12 cellular contexts compared by ENCODE assay signal in genomic region chr1:219798283-219799030, GRCh38.
DNase-seq lines count a peak whose midpoint lies in the region; ATAC-seq, FAIRE-seq and TF ChIP-seq lines count a peak whose summit lies in the region.
"Had no signal": no experiment of that assay in that cellular context is flagged by ENCODE, and none has a peak within 500 bp of the region (broad histone marks: within the 10 kb centered on the region; RNA-seq: fewer than 3 reads in every experiment).

No MANE protein-coding gene starts in this region.

- TF ChIP-seq EP300 in GM12878 (IDR thresholded peaks at IDR 0.05; ENCODE audit: borderline replicate concordance in 1 of 2, control insufficient read depth in 1 of 2, low read depth in 2 of 2, low read length in 2 of 2), result no peak

- H3K9me3 ChIP-seq in GM12878 (replicated peaks; ENCODE audit: control insufficient read depth, insufficient read depth, low read length), result no peaks in the 10 kb centered on the region

- no peak overlapping the region for H3K4me2 ChIP-seq in GM12878 (ENCODE audit: control insufficient read depth, insufficient read depth)

- FAIRE-seq in GM12878 (lab: Jason Lieb, UNC), result no peak

- H3K4me1 ChIP-seq in GM12878 (ENCODE audit: control insufficient read depth, insufficient read depth, low read length), result peaks cover 3% of the 10 kb centered on the region; the same call in 1 of the 2 replicates

- H3K9me3 Mint-ChIP-seq in stimulated activated effector memory CD8-positive, alpha-beta T cell treated with anti-CD3 and anti-CD28 coated beads, Interleukin-12 subunit alpha, Interleukin-12 subunit beta, amount 100 ng/mL, for 72 hours, result no peaks in the 10 kb centered on the region
- H3K9me3 Mint-ChIP-seq in activated CD4-positive, alpha-beta memory T cell treated with anti-CD3 and anti-CD28 coated beads for 36 hours, result no peaks in the 10 kb centered on the region
- H3K9me3 Mint-ChIP-seq: natural killer cell had no signal

- H3K27ac Mint-ChIP-seq in stimulated activated effector memory CD8-positive, alpha-beta T cell treated with anti-CD3 and anti-CD28 coated beads, Interleukin-12 subunit alpha, Interleukin-12 subunit beta, amount 100 ng/mL, for 72 hours, result no peak overlapping the region
- no peak overlapping the region for H3K27ac Mint-ChIP-seq in activated CD4-positive, alpha-beta memory T cell treated with anti-CD3 and anti-CD28 coated beads for 36 hours
- H3K27ac Mint-ChIP-seq: activated naive CD4-positive, alpha-beta T cell treated with anti-CD3 and anti-CD28 coated beads, Interleukin-2, amount 50 U/mL, for 24 hours; natural killer cell had no signal

- TF ChIP-seq POLR2A in GM12878 (IDR thresholded peaks at IDR 0.05; ENCODE audit: low read depth, low read length), result no peak

- no TSS peak for BruUV-seq in GM12878 (replicated peaks; lab: Mats Ljungman, UMichigan)

- H3K36me3 Mint-ChIP-seq in stimulated activated effector memory CD8-positive, alpha-beta T cell treated with anti-CD3 and anti-CD28 coated beads, Interleukin-12 subunit alpha, Interleukin-12 subunit beta, amount 100 ng/mL, for 72 hours, result no peaks in the 10 kb centered on the region
- H3K36me3 Mint-ChIP-seq in activated CD4-positive, alpha-beta memory T cell treated with anti-CD3 and anti-CD28 coated beads for 36 hours, result no peaks in the 10 kb centered on the region
- H3K36me3 Mint-ChIP-seq: activated naive CD4-positive, alpha-beta T cell treated with anti-CD3 and anti-CD28 coated beads, Interleukin-2, amount 50 U/mL, for 24 hours; natural killer cell had no signal

- TF ChIP-seq RAD21 in GM12878 (IDR thresholded peaks at IDR 0.05; ENCODE audit: insufficient read depth, low read depth, low read length), result no peak

- no peaks in the 10 kb centered on the region for H3K4me1 Mint-ChIP-seq in stimulated activated effector memory CD8-positive, alpha-beta T cell treated with anti-CD3 and anti-CD28 coated beads, Interleukin-12 subunit alpha, Interleukin-12 subunit beta, amount 100 ng/mL, for 72 hours
- H3K4me1 Mint-ChIP-seq in activated CD4-positive, alpha-beta memory T cell treated with anti-CD3 and anti-CD28 coated beads for 36 hours (ENCODE audit: low read depth), result peaks cover 5% of the 10 kb centered on the region
- H3K4me1 Mint-ChIP-seq: activated naive CD4-positive, alpha-beta T cell treated with anti-CD3 and anti-CD28 coated beads, Interleukin-2, amount 50 U/mL, for 24 hours; natural killer cell had no signal

- ATAC-seq in HG03432 (IDR thresholded peaks at IDR 0.05; ENCODE audit: unreplicated experiment) (peak; percentile 65), GM12878 (no peak)
- ATAC-seq in stimulated activated effector memory CD8-positive, alpha-beta T cell treated with anti-CD3 and anti-CD28 coated beads, Interleukin-12 subunit alpha, Interleukin-12 subunit beta, amount 100 ng/mL, for 72 hours, result peak; percentile 51
- ATAC-seq: natural killer cell had no signal

- no peaks in the 10 kb centered on the region for H4K20me1 ChIP-seq in GM12878 (ENCODE audit: control insufficient read depth, insufficient read depth)

- peaks cover 6% of the 10 kb centered on the region for H3K27me3 Mint-ChIP-seq in activated CD4-positive, alpha-beta memory T cell treated with anti-CD3 and anti-CD28 coated beads for 36 hours

- no peak overlapping the region for H3K4me3 ChIP-seq in GM12878

- CTCF ChIA-PET in GM12878 (lab: Yijun Ruan, JAX), result interaction anchor here (0.6 kb wide), 1 partner anchor 93 kb away, joined by 3 read pairs; no protein-coding TSS in a partner anchor
- CTCF ChIA-PET in activated CD4-positive, alpha-beta memory T cell treated with anti-CD3 and anti-CD28 coated beads for 36 hours (lab: Charles Lee), result no interaction called here

- no peak for TF ChIP-seq CTCF in GM12878 (IDR thresholded peaks at IDR 0.05 in 2 of 3, conservative IDR thresholded peaks at IDR 0.05 in 1 of 3; ENCODE audit: control insufficient read depth in 2 of 3, extremely low read depth in 1 of 3, insufficient read depth in 1 of 3, low read depth in 3 of 3, low read length in 3 of 3)

- intact Hi-C loops in GM12878 (cut with micrococcal nuclease; ENCODE audit: unreplicated experiment), result no loop called here
- intact Hi-C loops in activated CD4-positive, alpha-beta memory T cell treated with anti-CD3 and anti-CD28 coated beads for 36 hours (cut with micrococcal nuclease), result no loop called here

- no peaks in the 10 kb centered on the region; a peak in 1 of 4 replicates for H3K27me3 ChIP-seq in GM12878 (replicated peaks in 1 of 2; ENCODE audit: control insufficient read depth in 2 of 2, insufficient read depth in 2 of 2, low read length in 1 of 2)

- WGBS in GM12878 (ENCODE audit: insufficient coverage, insufficient replicate concordance, low lambda C conversion rate, missing lambda C conversion rate), result 44% methylated on average over 3 of the region's 3 CpGs

- no peaks in the 10 kb centered on the region for H3K79me2 ChIP-seq in GM12878 (ENCODE audit: control insufficient read depth, insufficient read depth, low read length)

- no peak overlapping the region for H2AFZ ChIP-seq in GM12878 (ENCODE audit: control insufficient read depth, low read depth, low read length)

- in situ Hi-C loops in GM12878 (cut with MboI), result no loop called here

- POLR2A ChIA-PET in GM12878 (lab: Charles Lee), result no interaction called here
- POLR2A ChIA-PET in activated CD4-positive, alpha-beta memory T cell treated with anti-CD3 and anti-CD28 coated beads for 36 hours (lab: Charles Lee), result no interaction called here

- H3K9ac ChIP-seq in GM12878 (ENCODE audit: control insufficient read depth, insufficient read depth, low read length), result no peak overlapping the region

- no peaks in the 10 kb centered on the region for H3K36me3 ChIP-seq in GM12878 (ENCODE audit: control insufficient read depth in 2 of 2, insufficient read depth in 2 of 2, low read length in 1 of 2)

- DNase-seq in NCI-H2227 treated with DMSO at 0.1 percent for 48 hours (lab: John Stamatoyannopoulos, UW) (peak; percentile 11), NCI-H2227 (lab: John Stamatoyannopoulos, UW; ENCODE audit: unreplicated experiment) (no peak), GM12878 (ENCODE audit: low read depth, low spot score) (no peak), NCI-H1417 (lab: John Stamatoyannopoulos, UW) (no peak)
- no peak for DNase-seq in stimulated activated effector memory CD8-positive, alpha-beta T cell treated with anti-CD3 and anti-CD28 coated beads, Interleukin-12 subunit alpha, Interleukin-12 subunit beta, amount 100 ng/mL, for 72 hours (ENCODE audit: low spot score in 2 of 2)
- DNase-seq in activated CD4-positive, alpha-beta memory T cell treated with anti-CD3 and anti-CD28 coated beads for 36 hours, result no peak
- DNase-seq in activated naive CD4-positive, alpha-beta T cell treated with anti-CD3 and anti-CD28 coated beads, Interleukin-2, amount 50 U/mL, for 16 hours, result no peak
- DNase-seq: 8988T, natural killer cell, NCI-H526 had no signal

- no peak overlapping the region for H3K4me3 Mint-ChIP-seq in stimulated activated effector memory CD8-positive, alpha-beta T cell treated with anti-CD3 and anti-CD28 coated beads, Interleukin-12 subunit alpha, Interleukin-12 subunit beta, amount 100 ng/mL, for 72 hours
- no peak overlapping the region for H3K4me3 Mint-ChIP-seq in activated CD4-positive, alpha-beta memory T cell treated with anti-CD3 and anti-CD28 coated beads for 36 hours
- H3K4me3 Mint-ChIP-seq: activated naive CD4-positive, alpha-beta T cell treated with anti-CD3 and anti-CD28 coated beads, Interleukin-2, amount 50 U/mL, for 24 hours; natural killer cell had no signal

- RAD21 ChIA-PET in GM12878 (lab: Charles Lee; ENCODE audit: unreplicated experiment), result no interaction called here

- SMC1A ChIA-PET in GM12878 (lab: Charles Lee; ENCODE audit: uncharacterized antibody, unreplicated experiment), result no interaction called here

- no peak overlapping the region for H3K27ac ChIP-seq in GM12878 (ENCODE audit: control insufficient read depth, insufficient read depth)

TF ChIP-seq in GM12878, 131 proteins besides CTCF, POLR2A, EP300 and RAD21:
- no peak for TF ChIP-seq TARDBP (IDR thresholded peaks at IDR 0.05; ENCODE audit: borderline replicate concordance)
- no peak for TF ChIP-seq CBX3 (IDR thresholded peaks at IDR 0.05; ENCODE audit: borderline replicate concordance, low read depth)
- TF ChIP-seq BHLHE40 (IDR thresholded peaks at IDR 0.05; ENCODE audit: borderline replicate concordance in 1 of 2, low read depth in 2 of 2, low read length in 1 of 2), result no peak
- TF ChIP-seq JUNB (IDR thresholded peaks at IDR 0.05), result peak; percentile 57
- TF ChIP-seq ETV6 (conservative IDR thresholded peaks at IDR 0.05 in 1 of 2, IDR thresholded peaks at IDR 0.05 in 1 of 2; ENCODE audit: borderline replicate concordance in 1 of 2, low read depth in 1 of 2), result peak in 1 of 2 experiments; percentile 50; a peak in 1 of 4 replicates
